ENCODE assay signal across 8 cellular contexts in genomic region chr10:110304394-110304779, GRCh38. TPM values are rescaled to one million over a fixed set of nuclear protein-coding genes. Genes with fewer than 3 reads are reported as not detected.
DNase-seq lines count a peak whose midpoint lies in the region; ATAC-seq, FAIRE-seq and TF ChIP-seq lines count a peak whose summit lies in the region.

No MANE protein-coding gene starts in this region.

- H3K9me3 ChIP-seq in iPS-18c (ENCODE audit: control insufficient read depth, insufficient read depth, low read length), result no peaks in the 10 kb centered on the region

- peak; percentile 47 for ATAC-seq in GM19397 (IDR thresholded peaks at IDR 0.05; ENCODE audit: unreplicated experiment)
- ATAC-seq in HG03442 (IDR thresholded peaks at IDR 0.05; ENCODE audit: unreplicated experiment), result peak; percentile 37
- peak; percentile 34 for ATAC-seq in activated naive CD8-positive, alpha-beta T cell treated with anti-CD3 and anti-CD28 coated beads, Interleukin-2, amount 50 U/mL, for 24 hours
- peak; percentile 64 to 65 for ATAC-seq in stimulated activated naive B cell treated with anti-CD40 and anti-IgM and Interleukin-4, amounts not matched to agents 10 μg/mL and 1 μg/mL and 100 μg/mL, for 72 hours (replicated peaks)

- peaks cover 31 to 33% of the 10 kb centered on the region in 2 donors for H3K36me3 Mint-ChIP-seq in CD14-positive monocyte
- H3K36me3 Mint-ChIP-seq in activated naive CD8-positive, alpha-beta T cell treated with anti-CD3 and anti-CD28 coated beads, Interleukin-2, amount 50 U/mL, for 24 hours (ENCODE audit: low read depth), result peaks cover 38% of the 10 kb centered on the region
- H3K36me3 Mint-ChIP-seq in stimulated activated naive B cell treated with anti-CD40 and anti-IgM and Interleukin-4, amounts not matched to agents 10 μg/mL and 1 μg/mL and 100 μg/mL, for 72 hours, result peaks cover 9 to 17% of the 10 kb centered on the region in 2 donors

- peaks cover 0 to 4% (median 0%) of the 10 kb centered on the region in 3 donors for H3K27me3 Mint-ChIP-seq in CD14-positive monocyte (ENCODE audit: low read depth in 3 of 3)
- H3K27me3 Mint-ChIP-seq in activated naive CD8-positive, alpha-beta T cell treated with anti-CD3 and anti-CD28 coated beads, Interleukin-2, amount 50 U/mL, for 24 hours, result no peaks in the 10 kb centered on the region
- no peaks in the 10 kb centered on the region for H3K27me3 Mint-ChIP-seq in stimulated activated naive B cell treated with anti-CD40 and anti-IgM and Interleukin-4, amounts not matched to agents 10 μg/mL and 1 μg/mL and 100 μg/mL, for 72 hours

- H3K4me3 Mint-ChIP-seq in CD14-positive monocyte, result peak overlapping the region; percentile 94 to 98
- peak overlapping the region; percentile 95 for H3K4me3 Mint-ChIP-seq in activated naive CD8-positive, alpha-beta T cell treated with anti-CD3 and anti-CD28 coated beads, Interleukin-2, amount 50 U/mL, for 24 hours
- H3K4me3 Mint-ChIP-seq in stimulated activated naive B cell treated with anti-CD40 and anti-IgM and Interleukin-4, amounts not matched to agents 10 μg/mL and 1 μg/mL and 100 μg/mL, for 72 hours, result peak overlapping the region; percentile 84

- peak overlapping the region; percentile 93 to 99 (median 97) for H3K27ac Mint-ChIP-seq in CD14-positive monocyte
- H3K27ac Mint-ChIP-seq in activated naive CD8-positive, alpha-beta T cell treated with anti-CD3 and anti-CD28 coated beads, Interleukin-2, amount 50 U/mL, for 24 hours, result peak overlapping the region; percentile 96
- peak overlapping the region; percentile 97 for H3K27ac Mint-ChIP-seq in stimulated activated naive B cell treated with anti-CD40 and anti-IgM and Interleukin-4, amounts not matched to agents 10 μg/mL and 1 μg/mL and 100 μg/mL, for 72 hours

- H3K4me1 Mint-ChIP-seq in CD14-positive monocyte, result peaks cover 51% of the 10 kb centered on the region
- peaks cover 60% of the 10 kb centered on the region for H3K4me1 Mint-ChIP-seq in activated naive CD8-positive, alpha-beta T cell treated with anti-CD3 and anti-CD28 coated beads, Interleukin-2, amount 50 U/mL, for 24 hours
- peaks cover 12 to 39% of the 10 kb centered on the region in 2 donors for H3K4me1 Mint-ChIP-seq in stimulated activated naive B cell treated with anti-CD40 and anti-IgM and Interleukin-4, amounts not matched to agents 10 μg/mL and 1 μg/mL and 100 μg/mL, for 72 hours

- intact Hi-C loops in CD14-positive monocyte (cut with micrococcal nuclease), result loop anchor here (5.0 to 10.0 kb wide), 2 partner anchors 260 to 613 kb away; partner anchors contain the start of genes BBIP1 (in 1 of the 2), SHOC2 (in 1 of the 2) and SMC3 (in 1 of the 2)

- peak overlapping the region; percentile 86 for H3K4me3 ChIP-seq in iPS-18c (ENCODE audit: insufficient read depth, low read depth, low read length)

- H3K9me3 Mint-ChIP-seq in CD14-positive monocyte, result peaks cover 0 to 3% (median 0%) of the 10 kb centered on the region in 7 donors
- no peaks in the 10 kb centered on the region for H3K9me3 Mint-ChIP-seq in activated naive CD8-positive, alpha-beta T cell treated with anti-CD3 and anti-CD28 coated beads, Interleukin-2, amount 50 U/mL, for 24 hours
- H3K9me3 Mint-ChIP-seq in stimulated activated naive B cell treated with anti-CD40 and anti-IgM and Interleukin-4, amounts not matched to agents 10 μg/mL and 1 μg/mL and 100 μg/mL, for 72 hours, result no peaks in the 10 kb centered on the region

- FAIRE-seq in D721Med (lab: Jason Lieb, UNC), result no peak

- TF ChIP-seq CTCF in CD14-positive monocyte (IDR thresholded peaks at IDR 0.05) (no peak), D721Med (IDR thresholded peaks at IDR 0.05; ENCODE audit: insufficient read depth, missing control alignments) (no peak)

- no peak for DNase-seq in CD14-positive monocyte (ENCODE audit: low spot score)
- DNase-seq in activated naive CD8-positive, alpha-beta T cell treated with anti-CD3 and anti-CD28 coated beads, Interleukin-2, amount 50 U/mL, for 24 hours, result peak; percentile 33
- no peak for DNase-seq in stimulated activated naive B cell treated with anti-CD40 and anti-IgM and Interleukin-4, amounts not matched to agents 10 μg/mL and 1 μg/mL and 100 μg/mL, for 72 hours
- no peak for DNase-seq in D721Med (ENCODE audit: insufficient read length, low spot score)
- DNase-seq in middle frontal gyrus (ENCODE audit: extremely low spot score, low spot score), result no peak

RNA-seq across cellular contexts. Expression of gene SMNDC1, which starts 0.3 kb away (rescaled TPM):
- polyA plus RNA-seq in CD14-positive monocyte, result 10 to 100 TPM; 15.6 to 18.2 TPM
